28 cellular contexts compared by ENCODE assay signal in the genomic region with DNA sequence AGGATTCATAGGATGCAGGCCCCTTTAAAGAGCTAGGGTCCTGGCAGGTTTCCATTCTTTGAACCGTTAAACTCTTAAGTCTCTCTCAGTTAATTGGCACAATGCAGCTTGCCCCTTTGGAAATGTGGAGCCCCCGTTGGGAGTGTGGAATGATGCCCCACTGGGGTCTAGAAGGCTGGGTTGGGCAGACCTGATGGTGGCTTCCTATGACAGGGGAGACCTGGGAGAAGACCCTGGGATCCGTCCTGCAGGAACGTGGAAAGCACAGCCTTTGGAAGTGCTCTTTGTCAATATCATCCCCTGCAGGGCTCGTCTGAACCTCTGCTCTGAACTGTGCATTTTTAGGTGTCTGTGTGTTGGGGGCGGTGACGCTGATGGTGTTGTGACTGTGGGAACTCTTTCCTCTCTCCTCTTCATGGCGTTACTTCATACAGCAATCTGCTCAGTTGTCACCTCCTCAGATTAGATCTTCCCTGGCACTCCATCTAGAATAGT.
"Had no signal": no experiment of that assay in that cellular context is flagged by ENCODE, and none has a peak within 500 bp of the region (broad histone marks: within the 10 kb centered on the region; RNA-seq: fewer than 3 reads in every experiment).

No MANE protein-coding gene starts in this region.

- H3K27ac Mint-ChIP-seq: dendritic cell treated with granulocyte-macrophage colony-stimulating factor and Interleukin-4, amounts not matched to agents 40 ng/mL and 50 ng/mL, for 4 days; effector memory CD8-positive, alpha-beta T cell; naive thymus-derived CD8-positive, alpha-beta T cell; nephron progenitor cell; progenitor cell of endocrine pancreas; stimulated activated effector memory CD8-positive, alpha-beta T cell treated with anti-CD3 and anti-CD28 coated beads, Interleukin-12 subunit alpha, Interleukin-12 subunit beta, amount 100 ng/mL, for 72 hours had no signal

- H3K27ac ChIP-seq: epithelial cell of prostate, esophagus muscularis mucosa, foreskin keratinocyte, gastroesophageal sphincter, heart left ventricle, hepatocyte, left lung, neutrophil, parathyroid adenoma, right atrium auricular region, sigmoid colon, stomach, thyroid gland had no signal

- H3K4me3 Mint-ChIP-seq: dendritic cell treated with granulocyte-macrophage colony-stimulating factor and Interleukin-4, amounts not matched to agents 40 ng/mL and 50 ng/mL, for 4 days; effector memory CD8-positive, alpha-beta T cell; naive thymus-derived CD8-positive, alpha-beta T cell; nephron progenitor cell; stimulated activated effector memory CD8-positive, alpha-beta T cell treated with anti-CD3 and anti-CD28 coated beads, Interleukin-12 subunit alpha, Interleukin-12 subunit beta, amount 100 ng/mL, for 72 hours had no signal

- H3K9me3 Mint-ChIP-seq: dendritic cell treated with granulocyte-macrophage colony-stimulating factor and Interleukin-4, amounts not matched to agents 40 ng/mL and 50 ng/mL, for 4 days; stimulated activated effector memory CD8-positive, alpha-beta T cell treated with anti-CD3 and anti-CD28 coated beads, Interleukin-12 subunit alpha, Interleukin-12 subunit beta, amount 100 ng/mL, for 72 hours had no signal

- H2AFZ ChIP-seq: hepatocyte, parathyroid adenoma had no signal

- H3K4me3 ChIP-seq: esophagus muscularis mucosa, gastroesophageal sphincter, heart left ventricle, hepatocyte, left lung, right atrium auricular region, sigmoid colon, stomach, thyroid gland had no signal

- H3K4me1 ChIP-seq: esophagus muscularis mucosa, gastroesophageal sphincter, heart left ventricle, left lung, parathyroid adenoma, right atrium auricular region, sigmoid colon, thyroid gland had no signal

- DNase-seq: central memory CD4-positive, alpha-beta T cell; effector memory CD8-positive, alpha-beta T cell; foreskin keratinocyte; heart left ventricle; left cardiac atrium; left lung; mesendoderm; midbrain; naive thymus-derived CD8-positive, alpha-beta T cell; nephron progenitor cell; sigmoid colon; stimulated activated CD4-positive, alpha-beta T cell treated with anti-CD3 and anti-CD28 coated beads, Interleukin-2, amount 100 ng/mL, for 24 hours; stimulated activated CD4-positive, alpha-beta T cell treated with anti-CD3 and anti-CD28 coated beads, Interleukin-4, amount 100 ng/mL, for 24 hours; stimulated activated naive CD4-positive, alpha-beta T cell treated with Interleukin-2 at 50 U/mL for 16 hours; stomach; thyroid gland; trophoblast cell had no signal

- H3K9me3 ChIP-seq: esophagus muscularis mucosa, gastroesophageal sphincter, heart left ventricle, left lung, neutrophil, right atrium auricular region, sigmoid colon, stomach, thyroid gland had no signal

- H3K27me3 Mint-ChIP-seq: dendritic cell treated with granulocyte-macrophage colony-stimulating factor and Interleukin-4, amounts not matched to agents 40 ng/mL and 50 ng/mL, for 4 days; effector memory CD8-positive, alpha-beta T cell had no signal

- H3K4me1 Mint-ChIP-seq: naive thymus-derived CD8-positive, alpha-beta T cell; stimulated activated effector memory CD8-positive, alpha-beta T cell treated with anti-CD3 and anti-CD28 coated beads, Interleukin-12 subunit alpha, Interleukin-12 subunit beta, amount 100 ng/mL, for 72 hours had no signal

- H3K27me3 ChIP-seq: esophagus muscularis mucosa, foreskin keratinocyte, gastroesophageal sphincter, hepatocyte, neutrophil, right atrium auricular region, sigmoid colon, stomach, thyroid gland had no signal

- H3K9ac ChIP-seq: parathyroid adenoma had no signal

- FAIRE-seq: colon had no signal

- H3K36me3 ChIP-seq: esophagus muscularis mucosa, gastroesophageal sphincter, heart left ventricle, left lung, neutrophil, right atrium auricular region, sigmoid colon, stomach, thyroid gland had no signal

- H3K4me2 ChIP-seq: hepatocyte had no signal

- H3K36me3 Mint-ChIP-seq: naive thymus-derived CD8-positive, alpha-beta T cell; stimulated activated effector memory CD8-positive, alpha-beta T cell treated with anti-CD3 and anti-CD28 coated beads, Interleukin-12 subunit alpha, Interleukin-12 subunit beta, amount 100 ng/mL, for 72 hours had no signal
